Comparison of ENCODE assay signal across 21 cellular contexts in the genomic region with DNA sequence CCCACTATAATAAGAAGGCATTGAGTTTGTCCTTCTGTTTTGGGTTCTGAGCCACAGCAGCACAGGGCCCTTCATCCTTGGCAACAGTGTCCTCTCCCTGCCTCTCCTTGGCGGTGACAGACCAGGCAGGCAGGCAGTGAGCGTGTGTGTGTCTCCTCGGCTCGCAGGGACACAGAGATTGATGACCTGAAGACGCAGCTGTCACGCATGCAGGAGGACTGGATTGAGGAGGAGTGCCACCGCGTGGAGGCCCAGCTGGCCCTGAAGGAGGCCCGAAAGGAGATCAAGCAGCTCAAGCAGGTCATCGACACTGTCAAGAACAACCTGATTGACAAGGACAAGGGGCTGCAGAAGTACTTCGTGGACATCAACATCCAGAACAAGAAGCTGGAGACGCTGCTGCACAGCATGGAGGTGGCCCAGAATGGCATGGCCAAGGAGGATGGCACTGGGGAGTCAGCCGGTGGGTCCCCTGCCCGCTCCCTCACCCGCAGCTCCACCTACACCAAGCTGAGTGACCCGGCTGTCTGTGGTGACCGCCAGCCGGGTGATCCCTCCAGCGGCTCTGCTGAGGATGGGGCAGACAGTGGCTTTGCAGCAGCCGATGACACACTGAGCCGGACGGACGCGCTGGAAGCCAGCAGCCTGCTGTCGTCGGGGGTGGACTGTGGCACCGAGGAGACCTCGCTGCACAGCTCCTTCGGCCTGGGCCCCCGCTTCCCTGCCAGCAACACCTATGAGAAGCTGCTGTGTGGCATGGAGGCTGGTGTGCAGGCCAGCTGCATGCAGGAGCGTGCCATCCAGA. TPM values are rescaled to one million over a fixed set of nuclear protein-coding genes. Genes with fewer than 3 reads are reported as not detected.
DNase-seq lines count a peak whose midpoint lies in the region; ATAC-seq and TF ChIP-seq lines count a peak whose summit lies in the region.
"Had no signal": no experiment of that assay in that cellular context is flagged by ENCODE, and none has a peak within 500 bp of the region (broad histone marks: within the 10 kb centered on the region; RNA-seq: fewer than 3 reads in every experiment).

No MANE protein-coding gene starts in this region.

- peaks cover 5% of the 10 kb centered on the region for H3K36me3 ChIP-seq in CD8-positive, alpha-beta T cell (ENCODE audit: insufficient read depth, low read length)
- H3K36me3 ChIP-seq in osteoblast (ENCODE audit: insufficient read depth, low read length): peaks cover 6% of the 10 kb centered on the region
- H3K36me3 ChIP-seq: neutrophil, vagina had no signal

- H3K4me1 Mint-ChIP-seq in CD8-positive, alpha-beta T cell (ENCODE audit: low read depth): peaks cover 16% of the 10 kb centered on the region
- no peaks in the 10 kb centered on the region for H3K4me1 Mint-ChIP-seq in chondrocyte (ENCODE audit: low read depth)

- no peak overlapping the region for H3K4me3 Mint-ChIP-seq in CD8-positive, alpha-beta T cell
- no peak overlapping the region for H3K4me3 Mint-ChIP-seq in chondrocyte (ENCODE audit: unreplicated experiment)
- H3K4me3 Mint-ChIP-seq: T-helper 1 cell treated with Interleukin-12 subunit alpha and Interleukin-12 subunit beta and Interleukin-4 antibody, amounts not matched to agents 30 μg/mL and 1 μg/mL, for 36 hours had no signal

- no peaks in the 10 kb centered on the region for H3K9me3 Mint-ChIP-seq in CD8-positive, alpha-beta T cell
- H3K9me3 Mint-ChIP-seq in chondrocyte (ENCODE audit: low read depth): no peaks in the 10 kb centered on the region
- H3K9me3 Mint-ChIP-seq: T-helper 1 cell treated with Interleukin-12 subunit alpha and Interleukin-12 subunit beta and Interleukin-4 antibody, amounts not matched to agents 30 μg/mL and 1 μg/mL, for 36 hours had no signal

- H3K79me2 ChIP-seq in osteoblast (ENCODE audit: insufficient read depth, low read length): no peaks in the 10 kb centered on the region

- no peak overlapping the region for H3K4me2 ChIP-seq in osteoblast (ENCODE audit: insufficient read depth, low read length)

- no peak for TF ChIP-seq CTCF in CD8-positive, alpha-beta T cell (IDR thresholded peaks at IDR 0.05)
- TF ChIP-seq CTCF in chondrocyte (IDR thresholded peaks at IDR 0.05): no peak
- TF ChIP-seq CTCF in osteoblast (IDR thresholded peaks at IDR 0.05; ENCODE audit: extremely low read depth, low read depth, low read length): no peak

- H3K4me3 ChIP-seq in CD8-positive, alpha-beta T cell (ENCODE audit: low read depth, low read length): no peak overlapping the region
- no peak overlapping the region for H3K4me3 ChIP-seq in osteoblast (ENCODE audit: insufficient read depth, low read length)
- H3K4me3 ChIP-seq: SK-N-MC, skin epidermis, suprapubic skin, vagina had no signal

- peak overlapping the region; percentile 27 for H3K27ac Mint-ChIP-seq in CD8-positive, alpha-beta T cell
- no peak overlapping the region for H3K27ac Mint-ChIP-seq in chondrocyte (ENCODE audit: unreplicated experiment)
- H3K27ac Mint-ChIP-seq: T-helper 1 cell treated with Interleukin-12 subunit alpha and Interleukin-12 subunit beta and Interleukin-4 antibody, amounts not matched to agents 30 μg/mL and 1 μg/mL, for 36 hours had no signal

- H3K9me3 ChIP-seq in CD8-positive, alpha-beta T cell (ENCODE audit: low read length): no peaks in the 10 kb centered on the region
- no peaks in the 10 kb centered on the region for H3K9me3 ChIP-seq in osteoblast (ENCODE audit: low read depth, low read length)
- H3K9me3 ChIP-seq: neutrophil, suprapubic skin, vagina had no signal

- no peaks in the 10 kb centered on the region for H3K27me3 Mint-ChIP-seq in CD8-positive, alpha-beta T cell (ENCODE audit: low read depth)
- H3K27me3 Mint-ChIP-seq in chondrocyte (ENCODE audit: low read depth): no peaks in the 10 kb centered on the region

- no peak overlapping the region for H3K27ac ChIP-seq in CD8-positive, alpha-beta T cell (ENCODE audit: low read depth, low read length)
- no peak overlapping the region for H3K27ac ChIP-seq in osteoblast (ENCODE audit: low read depth, low read length)
- H3K27ac ChIP-seq: C4-2B, neutrophil, SK-N-MC, skin epidermis, suprapubic skin, vagina had no signal

- no peaks in the 10 kb centered on the region for H3K27me3 ChIP-seq in CD8-positive, alpha-beta T cell (ENCODE audit: insufficient read depth, low read length)
- H3K27me3 ChIP-seq in osteoblast (ENCODE audit: insufficient read depth, low read length): no peaks in the 10 kb centered on the region
- H3K27me3 ChIP-seq: neutrophil, suprapubic skin, vagina had no signal

- peaks cover 16% of the 10 kb centered on the region for H3K4me1 ChIP-seq in CD8-positive, alpha-beta T cell (ENCODE audit: insufficient read depth, low read length)
- H3K4me1 ChIP-seq in osteoblast (ENCODE audit: insufficient read depth, low read length): peaks cover 11% of the 10 kb centered on the region
- H3K4me1 ChIP-seq: suprapubic skin, vagina had no signal

- no peak for ATAC-seq in CD8-positive, alpha-beta T cell
- ATAC-seq in GM21717 (IDR thresholded peaks at IDR 0.05; ENCODE audit: unreplicated experiment): no peak

- POLR2A ChIA-PET in CD8-positive, alpha-beta T cell (lab: Charles Lee): no interaction called here

- CTCF ChIA-PET in CD8-positive, alpha-beta T cell (lab: Charles Lee): interaction anchor here (1.0 to 1.9 kb wide), 7 partner anchors 8 to 164 kb away, joined by 3 to 9 read pairs (median 5); no protein-coding TSS in a partner anchor

- no peaks in the 10 kb centered on the region for H4K20me1 ChIP-seq in osteoblast (ENCODE audit: insufficient read depth, low read length)

- H2AFZ ChIP-seq in osteoblast (ENCODE audit: low read length): no peak overlapping the region

- intact Hi-C loops in CD8-positive, alpha-beta T cell (cut with DNase I, micrococcal nuclease): no loop called here

- H3K36me3 Mint-ChIP-seq in CD8-positive, alpha-beta T cell: peaks cover 39% of the 10 kb centered on the region
- peaks cover 8% of the 10 kb centered on the region for H3K36me3 Mint-ChIP-seq in chondrocyte (ENCODE audit: low read depth)

- no peak for DNase-seq in CD8-positive, alpha-beta T cell
- peak; percentile 62 for DNase-seq in NCI-H524 treated with DMSO at 0.1 percent for 48 hours (lab: John Stamatoyannopoulos, UW)
- DNase-seq in chondrocyte (ENCODE audit: low spot score): peak; percentile 93
- peak; percentile 59 for DNase-seq in osteoblast (ENCODE audit: insufficient read length, low spot score, missing footprints)
- DNase-seq in stimulated activated CD4-positive, alpha-beta T cell treated with anti-CD3 and anti-CD28 coated beads, Interleukin-1b, Interleukin-23, amount 100 ng/mL, for 48 hours: no peak
- DNase-seq in activated CD8-positive, alpha-beta memory T cell treated with anti-CD3 and anti-CD28 coated beads for 24 hours: no peak
- no peak for DNase-seq in central memory CD4-positive, alpha-beta T cell
- DNase-seq: activated CD4-positive, alpha-beta T cell treated with anti-CD3 and anti-CD28 coated beads for 48 hours; activated effector memory CD4-positive, alpha-beta T cell treated with Interleukin-2 at 50 U/mL for 16 hours; H7; islet precursor cell; NCI-H1694 treated with DMSO at 0.1 percent for 48 hours; NCI-H69 had no signal

RNA-seq across cellular contexts. Expression of gene SDCBP2, which starts 24.0 kb away (rescaled TPM):
- total RNA-seq in CD8-positive, alpha-beta T cell: 1 to 10 TPM; 1.2 TPM
- total RNA-seq in chondrocyte (0.89 to 2.3 TPM (median 2.0 TPM) in 3 replicates), osteoblast (2.2 and 3.2 TPM in 2 replicates)

RNA-seq across cellular contexts. Expression of gene SNPH, which starts 38.8 kb away (rescaled TPM):
- total RNA-seq in CD8-positive, alpha-beta T cell: 10 to 100 TPM; 13.6 to 14.4 TPM
- total RNA-seq in chondrocyte (10.8 to 12.8 TPM (median 12.0 TPM) in 3 replicates), osteoblast (9.4 and 10.0 TPM in 2 replicates)

Comparison
In these comparisons a context has a peak if more than half of its experiments do, and no peak if none do; other contexts are left out.
1. DNase-seq: peak in NCI-H524 treated with DMSO at 0.1 percent for 48 hours (single experiment), chondrocyte (single experiment) and osteoblast (single experiment); none in CD8-positive, alpha-beta T cell (0 of 7), stimulated activated CD4-positive, alpha-beta T cell treated with anti-CD3 and anti-CD28 coated beads, Interleukin-1b, Interleukin-23, amount 100 ng/mL, for 48 hours (single experiment), activated CD8-positive, alpha-beta memory T cell treated with anti-CD3 and anti-CD28 coated beads for 24 hours (single experiment) and central memory CD4-positive, alpha-beta T cell (single experiment).